ENCODE assay signal across 10 cellular contexts in the genomic region with DNA sequence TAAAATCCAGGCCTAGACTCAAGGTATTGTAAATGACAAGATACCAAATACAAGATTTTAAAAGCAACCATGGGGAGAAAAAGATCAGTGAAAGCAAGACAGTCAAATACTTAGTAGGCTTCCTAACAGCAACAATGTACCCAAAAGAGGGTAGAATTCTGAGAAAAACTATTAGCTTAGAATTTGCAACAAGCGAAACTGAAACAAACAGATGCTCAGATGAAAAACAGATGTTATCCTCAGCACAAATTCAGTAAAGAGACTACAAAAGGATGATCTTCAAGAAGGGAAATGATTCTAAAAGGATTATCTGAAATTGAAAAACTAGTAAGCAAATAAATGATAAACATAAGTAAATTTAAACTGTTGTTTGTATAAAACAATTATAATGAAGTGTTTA. TPM values are rescaled to one million over a fixed set of nuclear protein-coding genes. Genes with fewer than 3 reads are reported as not detected.
DNase-seq lines count a peak whose midpoint lies in the region; ATAC-seq, FAIRE-seq and TF ChIP-seq lines count a peak whose summit lies in the region.
"Had no signal": no experiment of that assay in that cellular context is flagged by ENCODE, and none has a peak within 500 bp of the region (broad histone marks: within the 10 kb centered on the region; RNA-seq: fewer than 3 reads in every experiment).

No MANE protein-coding gene starts in this region.

- H3K4me1 Mint-ChIP-seq in activated naive CD8-positive, alpha-beta T cell treated with anti-CD3 and anti-CD28 coated beads, Interleukin-2, amount 10 ng/mL, durations not matched to agents 7 days and 5 days, result peaks cover 16% of the 10 kb centered on the region

- peaks cover 19% of the 10 kb centered on the region for H3K36me3 Mint-ChIP-seq in activated naive CD8-positive, alpha-beta T cell treated with anti-CD3 and anti-CD28 coated beads, Interleukin-2, amount 10 ng/mL, durations not matched to agents 7 days and 5 days

- H3K4me1 ChIP-seq in sigmoid colon, result no peaks in the 10 kb centered on the region
- no peaks in the 10 kb centered on the region for H3K4me1 ChIP-seq in uterus

- H3K27me3 ChIP-seq in sigmoid colon (no peaks in the 10 kb centered on the region), uterus (no peaks in the 10 kb centered on the region)

- H3K9me3 ChIP-seq in sigmoid colon, result no peaks in the 10 kb centered on the region
- H3K9me3 ChIP-seq in uterus, result no peaks in the 10 kb centered on the region

- DNase-seq in GM10266 (ENCODE audit: extremely low spot score) (peak; percentile 13), sigmoid colon (no peak), uterus (no peak), NCI-H2081 (lab: John Stamatoyannopoulos, UW) (no peak), HTR-8/SVneo (ENCODE audit: insufficient read length, low spot score) (no peak)
- no peak for DNase-seq in activated naive CD8-positive, alpha-beta T cell treated with anti-CD3 and anti-CD28 coated beads, Interleukin-2, amount 10 ng/mL, durations not matched to agents 7 days and 5 days
- DNase-seq: NCI-H1105 treated with DMSO at 0.1 percent for 48 hours had no signal

- peaks cover 2% of the 10 kb centered on the region for H3K9me3 Mint-ChIP-seq in activated naive CD8-positive, alpha-beta T cell treated with anti-CD3 and anti-CD28 coated beads, Interleukin-2, amount 10 ng/mL, durations not matched to agents 7 days and 5 days

- ATAC-seq in GM19455 (IDR thresholded peaks at IDR 0.05; ENCODE audit: unreplicated experiment), result peak; percentile 92
- ATAC-seq in HG03103 (IDR thresholded peaks at IDR 0.05; ENCODE audit: low read depth, unreplicated experiment), result peak; percentile 94
- peak; percentile 86 for ATAC-seq in activated naive CD8-positive, alpha-beta T cell treated with anti-CD3 and anti-CD28 coated beads, Interleukin-2, amount 10 ng/mL, durations not matched to agents 7 days and 5 days (ENCODE audit: low read depth)

- POLR2A ChIA-PET in activated naive CD8-positive, alpha-beta T cell treated with anti-CD3 and anti-CD28 coated beads, Interleukin-2, amount 10 ng/mL, durations not matched to agents 7 days and 5 days (lab: Charles Lee), result no interaction called here

- TF ChIP-seq POLR2A in sigmoid colon (IDR thresholded peaks at IDR 0.05) (no peak), uterus (IDR thresholded peaks at IDR 0.05) (no peak)

- TF ChIP-seq CTCF in GM10266 (IDR thresholded peaks at IDR 0.05; ENCODE audit: control insufficient read depth, insufficient read depth, low read depth, missing control alignments), result no peak
- no peak for TF ChIP-seq CTCF in sigmoid colon (IDR thresholded peaks at IDR 0.05)
- TF ChIP-seq CTCF in uterus (IDR thresholded peaks at IDR 0.05), result no peak

- WGBS in sigmoid colon, 2 donors, result 73 to 84% methylated on average over 1 of the region's 1 CpG

- intact Hi-C loops in sigmoid colon (cut with DNase I), result no loop called here
- intact Hi-C loops in uterus (cut with DNase I; ENCODE audit: low total_unique reads), result no loop called here

- H3K36me3 ChIP-seq in sigmoid colon, result peaks cover 0 to 39% (median 5%) of the 10 kb centered on the region in 4 donors
- no peaks in the 10 kb centered on the region for H3K36me3 ChIP-seq in uterus

- H3K4me3 Mint-ChIP-seq in activated naive CD8-positive, alpha-beta T cell treated with anti-CD3 and anti-CD28 coated beads, Interleukin-2, amount 10 ng/mL, durations not matched to agents 7 days and 5 days, result peak overlapping the region; percentile 67

- peak overlapping the region; percentile 86 for H3K27ac Mint-ChIP-seq in activated naive CD8-positive, alpha-beta T cell treated with anti-CD3 and anti-CD28 coated beads, Interleukin-2, amount 10 ng/mL, durations not matched to agents 7 days and 5 days

- TF ChIP-seq EP300 in sigmoid colon (IDR thresholded peaks at IDR 0.05), result no peak

- H3K4me3 ChIP-seq in sigmoid colon (no peak overlapping the region), uterus (no peak overlapping the region)

- H3K27ac ChIP-seq in sigmoid colon (no peak overlapping the region), uterus (peak overlapping the region in 1 of 2 donors; percentile 11)

- H3K27me3 Mint-ChIP-seq in activated naive CD8-positive, alpha-beta T cell treated with anti-CD3 and anti-CD28 coated beads, Interleukin-2, amount 10 ng/mL, durations not matched to agents 7 days and 5 days, result no peaks in the 10 kb centered on the region

- FAIRE-seq in HTR-8/SVneo (lab: Jason Lieb, UNC), result no peak

RNA-seq across cellular contexts. Expression of gene PDC, which starts 40.0 kb away (rescaled TPM):
- total RNA-seq in activated naive CD8-positive, alpha-beta T cell treated with anti-CD3 and anti-CD28 coated beads, Interleukin-2, amount 10 ng/mL, durations not matched to agents 7 days and 5 days, result not detected
- total RNA-seq in sigmoid colon (not detected), uterus (not detected)
- polyA plus RNA-seq in sigmoid colon, result not detected
- total RNA-seq: Daoy had no signal

RNA-seq across cellular contexts. Expression of gene ODR4, which starts 45.3 kb away (rescaled TPM):
- 10 to 100 TPM; 13.3 to 15.6 TPM for total RNA-seq in activated naive CD8-positive, alpha-beta T cell treated with anti-CD3 and anti-CD28 coated beads, Interleukin-2, amount 10 ng/mL, durations not matched to agents 7 days and 5 days
- total RNA-seq in sigmoid colon (10 to 100 TPM in 3 of 4 donors, 1 to 10 TPM in 1; 9.0 to 24.4 (median 18.5) TPM), uterus (10 to 100 TPM in 2 of 4 donors, 1 to 10 TPM in 2; 4.6 to 39.4 (median 17.7) TPM)
- 1 to 10 TPM; 4.2 to 8.8 (median 4.6) TPM for polyA plus RNA-seq in sigmoid colon

RNA-seq across cellular contexts. Expression of gene TPR, which starts 45.9 kb away (rescaled TPM):
- total RNA-seq in activated naive CD8-positive, alpha-beta T cell treated with anti-CD3 and anti-CD28 coated beads, Interleukin-2, amount 10 ng/mL, durations not matched to agents 7 days and 5 days, result 100 to 1,000 TPM; 130 to 144 TPM
- 10 to 100 TPM; 63.2 to 80.6 (median 72.1) TPM for total RNA-seq in sigmoid colon
- 10 to 100 TPM in 1 of 3 donors, 1 to 10 TPM in 2; 5.1 to 26.3 (median 9.6) TPM for polyA plus RNA-seq in sigmoid colon
- total RNA-seq in uterus, result 100 to 1,000 TPM in 2 of 4 donors, 10 to 100 TPM in 2; 33.8 to 165 (median 83.1) TPM
